In the genomic region with DNA sequence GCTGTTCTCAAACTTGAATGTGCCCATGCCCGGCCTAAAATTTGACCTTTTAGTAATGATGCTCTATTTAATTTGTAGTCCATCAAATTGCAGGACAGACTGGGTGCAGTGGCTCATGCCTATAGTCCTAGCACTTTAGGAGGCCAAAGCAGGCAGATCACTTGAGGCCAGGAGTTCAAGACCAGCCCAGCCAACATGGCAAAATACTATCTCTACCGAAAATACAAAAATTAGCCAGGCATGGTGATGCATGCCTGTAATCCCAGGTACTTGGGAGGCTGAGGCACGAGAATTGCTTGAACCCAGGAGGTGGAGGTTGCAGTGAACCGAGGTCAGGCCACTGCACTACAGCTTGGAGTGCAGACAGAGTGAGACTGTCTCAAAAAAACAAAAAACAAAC, we compare ENCODE assay signal across 11 cellular contexts. TPM values are rescaled to one million over a fixed set of nuclear protein-coding genes. Genes with fewer than 3 reads are reported as not detected.
"Had no signal": no experiment of that assay in that cellular context is flagged by ENCODE, and none has a peak within 500 bp of the region (broad histone marks: within the 10 kb centered on the region; RNA-seq: fewer than 3 reads in every experiment).

No MANE protein-coding gene starts in this region.

RNA-seq across cellular contexts. Expression of a gene that starts 51.3 kb away (rescaled TPM):
- total RNA-seq: kidney, kidney epithelial cell, left colon, left ventricle myocardium superior, lower leg skin, mammary epithelial cell, mesothelial cell of epicardium, mononuclear cell, mucosa of descending colon, myocyte had no signal
- polyA plus RNA-seq: keratinocyte, mammary epithelial cell had no signal
